In the genomic region with DNA sequence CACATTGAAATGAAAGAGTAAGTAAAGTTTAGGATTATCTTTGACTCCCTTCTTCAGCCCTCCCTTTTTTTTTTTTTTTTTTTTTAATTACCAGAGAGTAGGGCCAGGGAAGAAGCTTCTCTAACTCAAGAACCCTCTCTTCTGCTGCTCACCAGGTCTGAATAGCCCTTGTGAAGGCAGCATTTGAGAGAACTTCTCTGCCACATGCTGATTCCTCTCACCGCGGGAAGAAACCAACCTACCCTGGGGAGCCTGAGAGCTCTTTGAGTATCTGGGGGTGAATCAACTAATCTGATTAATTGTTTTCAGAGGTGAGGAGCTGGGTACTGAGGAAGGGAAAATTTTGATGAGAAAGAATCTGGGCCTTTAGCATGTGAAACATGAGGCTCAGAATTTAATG, we compare ENCODE assay signal across 26 cellular contexts.
"Had no signal": no experiment of that assay in that cellular context is flagged by ENCODE, and none has a peak within 500 bp of the region (broad histone marks: within the 10 kb centered on the region; RNA-seq: fewer than 3 reads in every experiment).

No MANE protein-coding gene starts in this region.

- H3K27ac ChIP-seq: ascending aorta, body of pancreas, WERI-Rb-1 had no signal

- FAIRE-seq: bronchial epithelial cell, K562 had no signal

- H3K9ac ChIP-seq: SK-N-SH had no signal

- H3K4me2 ChIP-seq: SK-N-SH had no signal

- H3K9me3 ChIP-seq: ascending aorta, body of pancreas, SK-N-SH had no signal

- DNase-seq: activated CD4-positive, alpha-beta T cell treated with anti-CD3 and anti-CD28 coated beads for 48 hours; activated CD4-positive, alpha-beta T cell treated with anti-CD3 and anti-CD28 coated beads, Interleukin-2, amount 50 U/mL, for 4 hours; activated CD8-positive, alpha-beta memory T cell treated with anti-CD3 and anti-CD28 coated beads, Interleukin-2, amount 50 U/mL, for 48 hours; activated CD8-positive, alpha-beta T cell treated with anti-CD3 and anti-CD28 coated beads, Interleukin-2, amount 10 ng/mL, durations not matched to agents 7 days and 5 days; activated effector memory CD4-positive, alpha-beta T cell treated with anti-CD3 and anti-CD28 coated beads, Interleukin-2, amount 50 U/mL, for 16 hours; activated naive CD4-positive, alpha-beta T cell treated with Interleukin-2 at 50 U/mL for 16 hours; activated naive CD8-positive, alpha-beta T cell treated with anti-CD3 and anti-CD28 coated beads, Interleukin-2, amount 50 U/mL, for 24 hours; activated T-cell treated with anti-CD3 and anti-CD28 coated beads, Interleukin-2, amount 50 U/mL, for 24 hours; amniotic stem cell; body of pancreas; central memory CD4-positive, alpha-beta T cell; Kasumi-1; NCI-H1105 treated with DMSO at 0.1 percent for 48 hours; NCI-H1436 treated with DMSO at 0.1 percent for 48 hours; NCI-H1930; NCI-H446 treated with DMSO at 0.1 percent for 48 hours; NCI-H524 treated with DMSO at 0.1 percent for 48 hours; NCI-H82; OCI-M1; RPMI8226; SK-N-SH; T-helper 1 cell; WERI-Rb-1 had no signal

- H3K27me3 ChIP-seq: ascending aorta, body of pancreas had no signal

- H3K36me3 ChIP-seq: ascending aorta, WERI-Rb-1 had no signal

- H3K4me3 ChIP-seq: ascending aorta, body of pancreas, K562 had no signal
